Comparison of ENCODE assay signal across 10 cellular contexts in the genomic region with DNA sequence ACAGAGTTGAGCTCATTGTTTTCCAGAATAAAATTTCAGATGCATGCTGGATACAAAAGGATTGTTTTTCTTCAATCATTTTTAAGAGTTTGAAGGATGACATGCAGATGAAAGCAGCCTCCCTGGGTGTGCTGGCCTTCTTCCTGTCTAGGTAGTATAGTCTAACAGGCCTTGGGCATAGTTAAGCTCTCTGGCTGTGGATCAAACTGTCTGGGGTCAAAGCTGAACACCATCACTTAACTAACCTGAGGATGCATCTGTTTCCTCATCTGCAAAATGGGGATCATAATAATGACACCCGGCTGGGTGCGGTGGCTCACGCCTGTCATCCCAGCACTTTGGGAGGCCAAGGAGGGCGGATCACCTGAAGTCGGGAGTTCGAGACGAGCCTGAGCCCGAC. TPM values are rescaled to one million over a fixed set of nuclear protein-coding genes. Genes with fewer than 3 reads are reported as not detected.
DNase-seq lines count a peak whose midpoint lies in the region; TF ChIP-seq lines count a peak whose summit lies in the region.
"Had no signal": no experiment of that assay in that cellular context is flagged by ENCODE, and none has a peak within 500 bp of the region (broad histone marks: within the 10 kb centered on the region; RNA-seq: fewer than 3 reads in every experiment).

No MANE protein-coding gene starts in this region.

- H2AK5ac ChIP-seq in H9 (ENCODE audit: insufficient read length, low read length), result no peak overlapping the region

- no peak overlapping the region for H4K91ac ChIP-seq in H9 (ENCODE audit: insufficient read length, low read depth, low read length)

- no peaks in the 10 kb centered on the region for H3K9me3 ChIP-seq in SJSA1 (replicated peaks)
- no peaks in the 10 kb centered on the region for H3K9me3 ChIP-seq in skeletal muscle tissue (ENCODE audit: control insufficient read depth in 3 of 3, low read length in 3 of 3)
- H3K9me3 ChIP-seq in H9 (ENCODE audit: control insufficient read depth, low read depth, low read length), result no peaks in the 10 kb centered on the region

- H2BK15ac ChIP-seq in H9 (ENCODE audit: low read depth, low read length), result no peak overlapping the region

- H3T11ph ChIP-seq in H9 (ENCODE audit: low read length), result no peak overlapping the region

- intact Hi-C loops in Calu3 (cut with micrococcal nuclease; ENCODE audit: unreplicated experiment), result loop anchor here (5.0 kb wide), 1 partner anchor 53 kb away; no protein-coding TSS in a partner anchor

- no peak overlapping the region for H3K18ac ChIP-seq in H9 (ENCODE audit: insufficient read length, low read depth, low read length)

- no CpG with 5 or more reads among the region's 8 CpGs for WGBS in H9 (ENCODE audit: extremely low coverage, insufficient read length, low lambda C conversion rate)

- no peak overlapping the region for H3K4me2 ChIP-seq in H9 (ENCODE audit: insufficient read depth, insufficient read length, low read length)

- CTCF ChIA-PET in Calu3 (lab: Charles Lee), result interaction anchor here (2.0 kb wide), 1 partner anchor 9 kb away, joined by 11 read pairs; the partner anchor contains the start of gene C1orf210

- H2AFZ ChIP-seq in H9 (ENCODE audit: low read length), result no peak overlapping the region

- peaks cover 35% of the 10 kb centered on the region for H3K4me1 ChIP-seq in SJSA1 (replicated peaks)
- peaks cover 5 to 19% (median 12%) of the 10 kb centered on the region in 3 donors for H3K4me1 ChIP-seq in skeletal muscle tissue (ENCODE audit: control insufficient read depth in 3 of 3, insufficient read depth in 3 of 3, low read length in 3 of 3)
- peaks cover 9% of the 10 kb centered on the region for H3K4me1 ChIP-seq in H9 (ENCODE audit: insufficient read depth, low read length)

- no peak overlapping the region for H4K8ac ChIP-seq in H9 (replicated peaks; ENCODE audit: insufficient read length, low read depth, low read length)

- H3K79me1 ChIP-seq in H9 (ENCODE audit: insufficient read depth, low read depth, low read length, poor library complexity, severe bottlenecking), result no peaks in the 10 kb centered on the region

- H3K27ac Mint-ChIP-seq in H9 (peak overlapping the region in 1 of 3 experiments; percentile 11; a peak in 1 of 7 replicates), Calu3 (ENCODE audit: unreplicated experiment) (no peak overlapping the region)

- H3K4me3 Mint-ChIP-seq in H9 (no peak overlapping the region), Calu3 (ENCODE audit: low read depth, unreplicated experiment) (no peak overlapping the region)
- H3K4me3 Mint-ChIP-seq: naive thymus-derived CD8-positive, alpha-beta T cell had no signal

- no peak overlapping the region for H2BK12ac ChIP-seq in H9 (ENCODE audit: insufficient read length, low read depth, low read length)

- H3K36me3 Mint-ChIP-seq in H9 (ENCODE audit: insufficient read depth in 1 of 3, low read depth in 3 of 3), result no peaks in the 10 kb centered on the region
- no peaks in the 10 kb centered on the region for H3K36me3 Mint-ChIP-seq in Calu3 (ENCODE audit: insufficient read depth, unreplicated experiment)
- H3K36me3 Mint-ChIP-seq: naive thymus-derived CD8-positive, alpha-beta T cell had no signal

- no peaks in the 10 kb centered on the region for H4K20me1 ChIP-seq in H9 (ENCODE audit: control insufficient read depth, insufficient read depth, insufficient read length)

- no peaks in the 10 kb centered on the region; the same call in 1 of the 2 replicates for H3K27me3 Mint-ChIP-seq in H9 (ENCODE audit: low read depth)
- H3K27me3 Mint-ChIP-seq in Calu3 (ENCODE audit: unreplicated experiment), result no peaks in the 10 kb centered on the region
- H3K27me3 Mint-ChIP-seq: naive thymus-derived CD8-positive, alpha-beta T cell had no signal

- no peak overlapping the region for H3K14ac ChIP-seq in H9 (ENCODE audit: insufficient read depth, low read length)

- H2BK5ac ChIP-seq in H9 (ENCODE audit: insufficient read length, low read length), result no peak overlapping the region

- H3K56ac ChIP-seq in H9 (ENCODE audit: insufficient read length, low read depth, low read length), result no peak overlapping the region

- H3K23ac ChIP-seq in H9 (ENCODE audit: insufficient read length, low read depth, low read length), result no peak overlapping the region

- H4K5ac ChIP-seq in H9 (ENCODE audit: insufficient read length, low read depth, low read length), result no peak overlapping the region

- H3K9me3 Mint-ChIP-seq in H9 (no peaks in the 10 kb centered on the region), Calu3 (ENCODE audit: low read depth, unreplicated experiment) (no peaks in the 10 kb centered on the region)
- H3K9me3 Mint-ChIP-seq: naive thymus-derived CD8-positive, alpha-beta T cell had no signal

- H3K27ac ChIP-seq in SJSA1 (0 out of 2 replicates have a peak overlapping the region, but pooled peaks have one; percentile 1), coronary artery (peak overlapping the region; percentile 40 to 60), skeletal muscle tissue (ENCODE audit: low read depth, low read length) (peak overlapping the region; percentile 51), H9 (ENCODE audit: insufficient read length, low read depth, low read length) (no peak overlapping the region)

- no peak overlapping the region for H3K9ac ChIP-seq in skeletal muscle tissue (ENCODE audit: low read depth in 1 of 3, low read length in 3 of 3)
- no peak overlapping the region for H3K9ac ChIP-seq in H9 (ENCODE audit: extremely low read depth, insufficient read length, low read length)

- no peak overlapping the region for H2BK20ac ChIP-seq in H9 (ENCODE audit: low read depth, low read length, poor library complexity, severe bottlenecking)

- no peak overlapping the region for H3K4ac ChIP-seq in H9 (ENCODE audit: low read depth, low read length)

- no TSS peak for BruUV-seq in Calu3 (replicated peaks; lab: Mats Ljungman, UMichigan)

- no peak for DNase-seq in SJSA1 (ENCODE audit: low read depth in 1 of 2, low spot score in 2 of 2)
- no peak for DNase-seq in coronary artery (ENCODE audit: low spot score)
- DNase-seq in activated CD8-positive, alpha-beta memory T cell treated with anti-CD3 and anti-CD28 coated beads, Interleukin-2, amount 50 U/mL, for 48 hours, result no peak
- DNase-seq in H9, result no peak
- DNase-seq in Calu3, result no peak
- DNase-seq: activated T-cell treated with anti-CD3 and anti-CD28 coated beads, Interleukin-2, amount 50 U/mL, for 1 hour; naive thymus-derived CD8-positive, alpha-beta T cell; NCI-H226 had no signal

- H3K4me1 Mint-ChIP-seq in H9 (peaks cover 34 to 42% of the 10 kb centered on the region in 2 experiments), Calu3 (ENCODE audit: low read depth, unreplicated experiment) (no peaks in the 10 kb centered on the region)

- H3K36me3 ChIP-seq in SJSA1 (no peaks in the 10 kb centered on the region), skeletal muscle tissue (ENCODE audit: control insufficient read depth in 3 of 3, insufficient read depth in 3 of 3, low read length in 3 of 3) (no peaks in the 10 kb centered on the region)

- H3K4me3 ChIP-seq in SJSA1 (no peak overlapping the region), coronary artery (no peak overlapping the region), skeletal muscle tissue (ENCODE audit: low read length in 3 of 3) (no peak overlapping the region)

- H3K27me3 ChIP-seq in SJSA1 (replicated peaks) (no peaks in the 10 kb centered on the region), skeletal muscle tissue (ENCODE audit: control insufficient read depth in 3 of 3, insufficient read depth in 3 of 3, low read length in 3 of 3) (no peaks in the 10 kb centered on the region), H9 (ENCODE audit: insufficient read depth, low read length) (no peaks in the 10 kb centered on the region)

- H3K79me2 ChIP-seq in H9 (ENCODE audit: insufficient read depth, low read length), result no peaks in the 10 kb centered on the region

- TF ChIP-seq CTCF in coronary artery (IDR thresholded peaks at IDR 0.05) (no peak), H9 (conservative IDR thresholded peaks at IDR 0.05) (no peak), Calu3 (IDR thresholded peaks at IDR 0.05; ENCODE audit: unreplicated experiment) (no peak)

- no peaks in the 10 kb centered on the region for H3K23me2 ChIP-seq in H9 (ENCODE audit: insufficient read length, low read depth, low read length, poor library complexity, severe bottlenecking)

- no peak overlapping the region for H2BK120ac ChIP-seq in H9 (ENCODE audit: low read depth, low read length, poor library complexity, severe bottlenecking)

RNA-seq across cellular contexts. Expression of gene TIE1, which starts 6.0 kb away (rescaled TPM):
- 0.11 TPM in 1 of 2 replicates, not detected in the other for total RNA-seq in SJSA1 (2014; rRNA removed; shearing (Covaris generic))
- total RNA-seq in skeletal muscle tissue, result 49.6 TPM
- 0.64 and 1.2 TPM in 2 replicates for total RNA-seq in H9 (2021)
- not detected in 2 replicates for total RNA-seq in Calu3 (2022)
- total RNA-seq: fibroblast of lung; naive thymus-derived CD8-positive, alpha-beta T cell had no signal

RNA-seq across cellular contexts. Expression of gene C1orf210, which starts 9.4 kb away (rescaled TPM):
- total RNA-seq in SJSA1 (2014; rRNA removed; shearing (Covaris generic)), result not detected in 2 replicates
- not detected for total RNA-seq in skeletal muscle tissue
- 5.9 and 6.3 TPM in 2 replicates for total RNA-seq in H9 (2021)
- 16.8 and 19.9 TPM in 2 replicates for total RNA-seq in Calu3 (2022)
- total RNA-seq: fibroblast of lung; naive thymus-derived CD8-positive, alpha-beta T cell had no signal

RNA-seq across cellular contexts. Expression of gene TMEM125, which starts 25.0 kb away (rescaled TPM):
- total RNA-seq in SJSA1 (2014; rRNA removed; shearing (Covaris generic)), result not detected in 2 replicates
- 0.52 TPM for total RNA-seq in skeletal muscle tissue
- 19.1 and 19.6 TPM in 2 replicates for total RNA-seq in H9 (2021)
- total RNA-seq in Calu3 (2022), result 20.7 and 24.4 TPM in 2 replicates
- total RNA-seq: fibroblast of lung; naive thymus-derived CD8-positive, alpha-beta T cell had no signal

RNA-seq across cellular contexts. Expression of gene MPL, which starts 42.9 kb away (rescaled TPM):
- total RNA-seq in SJSA1 (2014; rRNA removed; shearing (Covaris generic)), result not detected in 2 replicates
- total RNA-seq in skeletal muscle tissue (not detected), H9 (2021) (0.35 TPM in 1 of 2 replicates, not detected in the other), Calu3 (2022) (0.52 and 0.73 TPM in 2 replicates)
- total RNA-seq: fibroblast of lung; naive thymus-derived CD8-positive, alpha-beta T cell had no signal

Comparison
In these comparisons a context has a peak if more than half of its experiments do, and no peak if none do; other contexts are left out.
1. RNA of gene TIE1, which starts 6.0 kb away (total RNA-seq): 49.6 TPM in skeletal muscle tissue (single experiment); 0.64 to 1.2 TPM in H9, 0.11 TPM in SJSA1 and not detected in Calu3; every median in the first group is over 10 times any median in the second.
2. RNA of gene TMEM125, which starts 25.0 kb away (total RNA-seq): 20.7 to 24.4 TPM in Calu3 and 19.1 to 19.6 TPM in H9; 0.52 TPM in skeletal muscle tissue (single experiment) and not detected in SJSA1; every median in the first group is over 10 times any median in the second.